Comparison of ENCODE assay signal across 17 cellular contexts in the genomic region with DNA sequence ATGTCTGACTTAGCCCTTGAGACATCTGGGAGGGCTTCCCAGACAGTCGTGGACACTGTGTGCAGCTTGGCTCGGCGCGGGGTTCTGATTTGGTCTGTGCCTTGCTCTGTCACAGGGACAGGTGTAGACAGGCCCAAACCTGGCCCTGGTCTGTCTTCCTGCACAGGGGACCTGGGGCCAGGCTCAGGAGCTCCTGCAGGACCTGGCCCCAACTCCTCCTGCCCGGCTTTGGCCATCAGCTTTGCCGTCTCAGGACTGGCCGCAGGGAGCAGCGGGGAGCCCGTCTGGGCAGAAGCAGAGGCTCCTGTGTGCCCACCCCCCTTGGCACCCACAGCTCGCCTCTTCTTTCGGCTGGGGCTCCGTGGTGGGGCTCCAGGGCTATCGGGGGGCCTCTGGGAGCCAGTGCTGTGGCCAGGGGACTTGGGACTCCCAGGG. TPM values are rescaled to one million over a fixed set of nuclear protein-coding genes. Genes with fewer than 3 reads are reported as not detected.
"Had no signal": no experiment of that assay in that cellular context is flagged by ENCODE, and none has a peak within 500 bp of the region (broad histone marks: within the 10 kb centered on the region; RNA-seq: fewer than 3 reads in every experiment).

No MANE protein-coding gene starts in this region.

- H3K36me3 ChIP-seq: upper lobe of left lung had no signal

- ATAC-seq: activated CD8-positive, alpha-beta memory T cell treated with anti-CD3 and anti-CD28 coated beads, Interleukin-2, amount 10 ng/mL, durations not matched to agents 7 days and 5 days; stimulated activated effector memory CD8-positive, alpha-beta T cell treated with anti-CD3 and anti-CD28 coated beads, Interleukin-12 subunit alpha, Interleukin-12 subunit beta, amount 100 ng/mL, for 72 hours had no signal

- DNase-seq: activated CD4-positive, alpha-beta memory T cell treated with anti-CD3 and anti-CD28 coated beads, Interleukin-2, amount 10 ng/mL, durations not matched to agents 7 days and 5 days; activated CD4-positive, alpha-beta T cell treated with anti-CD3 and anti-CD28 coated beads for 48 hours; activated CD8-positive, alpha-beta memory T cell treated with anti-CD3 and anti-CD28 coated beads, Interleukin-2, amount 10 ng/mL, durations not matched to agents 7 days and 5 days; effector CD8-positive, alpha-beta T cell; hippocampal formation; mammary epithelial cell; midbrain; nucleus accumbens; small intestine; stimulated activated CD4-positive, alpha-beta T cell treated with anti-CD3 and anti-CD28 coated beads, Interleukin-4, amount 100 ng/mL, for 1 hour; testis had no signal

- H3K27ac ChIP-seq: testis, upper lobe of left lung had no signal

- H3K4me3 ChIP-seq: testis, upper lobe of left lung had no signal

- H3K9me3 ChIP-seq: testis, upper lobe of left lung had no signal

- FAIRE-seq: endothelial cell of umbilical vein, islet of Langerhans, small intestine had no signal

- H3K27me3 ChIP-seq: testis had no signal

RNA-seq across cellular contexts. Expression of gene PERM1, which starts 1.7 kb away (rescaled TPM):
- total RNA-seq: activated CD4-positive, alpha-beta memory T cell treated with anti-CD3 and anti-CD28 coated beads, Interleukin-2, amount 10 ng/mL, durations not matched to agents 7 days and 5 days; activated CD8-positive, alpha-beta memory T cell treated with anti-CD3 and anti-CD28 coated beads, Interleukin-2, amount 10 ng/mL, durations not matched to agents 7 days and 5 days; endothelial cell of umbilical vein; glomerular endothelial cell; mammary epithelial cell; T-helper 2 cell treated with Interferon-gamma antibody and Interleukin-4, amounts not matched to agents 100 ng/mL and 5 ng/mL, for 36 hours had no signal
- polyA plus RNA-seq: endothelial cell of umbilical vein, mammary epithelial cell had no signal
